ENCODE assay signal across 15 cellular contexts in the genomic region with DNA sequence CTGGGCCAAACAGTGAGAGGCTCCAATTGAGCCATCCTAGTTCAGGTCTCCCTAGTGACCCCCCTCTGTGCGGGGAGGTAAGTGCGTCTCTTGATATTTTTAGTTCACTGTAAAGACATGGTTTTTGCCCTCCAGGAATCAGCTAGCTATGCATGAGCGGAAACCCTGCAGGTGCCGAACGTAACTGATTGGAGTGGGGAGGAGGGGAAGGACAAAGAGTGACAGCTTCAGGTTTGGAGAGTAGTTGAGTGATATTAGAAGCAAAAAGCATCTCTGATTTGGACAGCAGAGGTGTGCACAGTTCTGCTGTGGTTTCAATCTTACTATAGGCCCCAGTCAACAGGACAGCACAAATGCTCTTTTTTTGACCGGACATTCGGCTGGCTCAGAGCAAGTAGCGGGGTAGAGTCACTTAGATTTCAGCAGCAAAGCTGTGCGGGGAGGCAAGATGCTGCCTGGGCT. TPM values are rescaled to one million over a fixed set of nuclear protein-coding genes. Genes with fewer than 3 reads are reported as not detected.
DNase-seq lines count a peak whose midpoint lies in the region; ATAC-seq and TF ChIP-seq lines count a peak whose summit lies in the region.
"Had no signal": no experiment of that assay in that cellular context is flagged by ENCODE, and none has a peak within 500 bp of the region (broad histone marks: within the 10 kb centered on the region; RNA-seq: fewer than 3 reads in every experiment).

No MANE protein-coding gene starts in this region.

- H3K27ac ChIP-seq in BLaER1 (peak overlapping the region; percentile 97), ascending aorta (no peak overlapping the region)
- H3K27ac ChIP-seq: stomach had no signal

- H3K27ac Mint-ChIP-seq in glutamatergic neuron (ENCODE audit: unreplicated experiment) = peak overlapping the region; percentile 45
- H3K27ac Mint-ChIP-seq: activated naive CD4-positive, alpha-beta T cell treated with anti-CD3 and anti-CD28 coated beads for 36 hours; immature natural killer cell had no signal

- intact Hi-C loops in ascending aorta (cut with DNase I) = no loop called here

- H3K4me2 ChIP-seq in BLaER1 = peak overlapping the region; percentile 90

- DNase-seq in NCI-H128 (lab: John Stamatoyannopoulos, UW; ENCODE audit: unreplicated experiment) (peak; percentile 22), glutamatergic neuron (no peak), NCI-H1436 treated with DMSO at 0.1 percent for 48 hours (lab: John Stamatoyannopoulos, UW) (no peak), NCI-H748 treated with DMSO at 0.1 percent for 48 hours (lab: John Stamatoyannopoulos, UW) (no peak), ascending aorta (ENCODE audit: low spot score in 2 of 2) (no peak)
- DNase-seq in activated naive CD4-positive, alpha-beta T cell treated with Interleukin-2 at 50 U/mL for 16 hours = no peak
- DNase-seq: activated CD8-positive, alpha-beta memory T cell treated with anti-CD3 and anti-CD28 coated beads, Interleukin-2, amount 50 U/mL, for 4 hours; activated naive CD4-positive, alpha-beta T cell treated with anti-CD3 and anti-CD28 coated beads for 36 hours; Calu3; immature natural killer cell; nucleus accumbens; stomach; T-helper 1 cell had no signal

- H3K4me1 ChIP-seq in BLaER1 (peaks cover 79% of the 10 kb centered on the region), ascending aorta (no peaks in the 10 kb centered on the region)
- H3K4me1 ChIP-seq: stomach had no signal

- H3K4me1 Mint-ChIP-seq in glutamatergic neuron (ENCODE audit: low read depth, unreplicated experiment) = peaks cover 9% of the 10 kb centered on the region

- H3K36me3 Mint-ChIP-seq in glutamatergic neuron (ENCODE audit: unreplicated experiment) = peaks cover 9% of the 10 kb centered on the region

- no peaks in the 10 kb centered on the region for H3K27me3 Mint-ChIP-seq in glutamatergic neuron (ENCODE audit: unreplicated experiment)

- H3K36me3 ChIP-seq in BLaER1 (peaks cover 56% of the 10 kb centered on the region), ascending aorta (peaks cover 15 to 16% of the 10 kb centered on the region in 2 donors)

- H3K4me3 ChIP-seq in BLaER1 (peak overlapping the region; percentile 35), ascending aorta (no peak overlapping the region)
- H3K4me3 ChIP-seq: stomach had no signal

- ATAC-seq in GM19467 (IDR thresholded peaks at IDR 0.05; ENCODE audit: unreplicated experiment) = peak; percentile 38

- H3K4me3 Mint-ChIP-seq in glutamatergic neuron (ENCODE audit: unreplicated experiment) = no peak overlapping the region
- H3K4me3 Mint-ChIP-seq: activated naive CD4-positive, alpha-beta T cell treated with anti-CD3 and anti-CD28 coated beads for 36 hours; immature natural killer cell had no signal

- H3K9me3 ChIP-seq in BLaER1 (no peaks in the 10 kb centered on the region), ascending aorta (no peaks in the 10 kb centered on the region)
- H3K9me3 ChIP-seq: stomach had no signal

- H4K20me1 ChIP-seq in BLaER1 = no peaks in the 10 kb centered on the region

- H3K9me3 Mint-ChIP-seq in glutamatergic neuron (ENCODE audit: unreplicated experiment) = no peaks in the 10 kb centered on the region
- H3K9me3 Mint-ChIP-seq: activated naive CD4-positive, alpha-beta T cell treated with anti-CD3 and anti-CD28 coated beads for 36 hours had no signal

- TF ChIP-seq CTCF in glutamatergic neuron (IDR thresholded peaks at IDR 0.05; ENCODE audit: partially characterized antibody, unreplicated experiment) (no peak), ascending aorta (IDR thresholded peaks at IDR 0.05) (no peak)

- H3K27me3 ChIP-seq in BLaER1 = no peaks in the 10 kb centered on the region
- H3K27me3 ChIP-seq in ascending aorta = no peaks in the 10 kb centered on the region
- H3K27me3 ChIP-seq: stomach had no signal

- H3K9ac ChIP-seq in BLaER1 = peak overlapping the region; percentile 82

RNA-seq across cellular contexts. Expression of a gene that starts 31.8 kb away (rescaled TPM):
- total RNA-seq in glutamatergic neuron (ENCODE audit: unreplicated experiment) (39.9 TPM), ascending aorta (79.5 TPM)
